Comparison of ENCODE assay signal across 9 cellular contexts in the genomic region with DNA sequence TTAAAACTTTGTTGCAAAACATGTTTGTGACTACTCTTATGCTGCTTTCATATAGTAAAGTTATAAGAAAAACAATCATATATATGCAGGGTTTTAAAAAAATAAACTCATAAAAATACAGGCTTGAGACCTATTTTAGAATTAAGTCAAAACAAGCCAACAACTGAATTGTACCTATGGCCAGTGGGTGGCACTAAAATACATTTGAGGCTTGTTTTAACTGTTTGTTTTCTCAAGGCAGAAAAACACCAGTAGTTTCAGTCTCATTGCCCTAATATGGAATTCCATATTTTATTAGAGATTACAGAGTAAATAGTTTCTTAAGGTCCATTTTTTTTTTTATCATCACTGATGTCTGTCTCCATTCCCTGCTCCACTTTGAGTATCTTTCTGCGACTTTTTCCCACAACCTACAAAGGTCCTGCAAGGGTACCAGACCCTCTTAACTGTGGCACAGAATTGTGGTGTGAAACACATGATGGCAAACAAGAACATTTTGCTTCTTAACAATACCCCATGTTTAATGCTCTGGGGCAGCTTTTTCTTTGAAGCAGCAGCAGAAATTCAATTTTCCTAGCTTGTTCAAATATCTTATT. TPM values are rescaled to one million over a fixed set of nuclear protein-coding genes. Genes with fewer than 3 reads are reported as not detected.
A peak's percentile ranks its signal among the peaks of the same experiment; 100 is the strongest.
DNase-seq lines count a peak whose midpoint lies in the region; ATAC-seq and TF ChIP-seq lines count a peak whose summit lies in the region.
"Had no signal": no experiment of that assay in that cellular context is flagged by ENCODE, and none has a peak within 500 bp of the region (broad histone marks: within the 10 kb centered on the region; RNA-seq: fewer than 3 reads in every experiment).

No MANE protein-coding gene starts in this region.

- H3K4me1 ChIP-seq in HEK293 (ENCODE audit: control insufficient read depth, insufficient read depth, low read length) = no peaks in the 10 kb centered on the region
- H3K4me1 ChIP-seq in smooth muscle cell (ENCODE audit: low read depth) = no peaks in the 10 kb centered on the region

- 88% methylated on average over 1 of the region's 1 CpG for WGBS in smooth muscle cell (ENCODE audit: low lambda C conversion rate)

- CTCF ChIA-PET in HEK293 (lab: Yijun Ruan, JAX) = interaction anchor here (0.6 to 3.3 kb wide), 10 partner anchors 8 to 648 kb away, joined by 3 to 18 read pairs (median 4); partner anchors contain the start of gene CCDC89

- ATAC-seq in HG02571 (IDR thresholded peaks at IDR 0.05; ENCODE audit: unreplicated experiment) = no peak

- TF ChIP-seq CTCF in HEK293 (tag by site-specific recombination; IDR thresholded peaks at IDR 0.05) (no peak), fibroblast of the aortic adventitia (IDR thresholded peaks at IDR 0.05; ENCODE audit: insufficient read depth, low read length) (peak; percentile 60), smooth muscle cell (IDR thresholded peaks at IDR 0.05; ENCODE audit: borderline replicate concordance, insufficient read depth, poor library complexity, severe bottlenecking) (peak; percentile 40)

- no peaks in the 10 kb centered on the region for H4K20me1 ChIP-seq in smooth muscle cell (ENCODE audit: low read depth)

- no peak overlapping the region for H3K4me3 ChIP-seq in HEK293 (ENCODE audit: low read depth, low read length)
- H3K4me3 ChIP-seq in fibroblast of the aortic adventitia (ENCODE audit: low read depth, low read length) = no peak overlapping the region
- no peak overlapping the region for H3K4me3 ChIP-seq in smooth muscle cell

- POLR2A ChIA-PET in HEK293 (lab: Yijun Ruan, JAX) = interaction anchor here (1.2 to 1.8 kb wide), 2 partner anchors 18 to 116 kb away, joined by 3 to 4 read pairs; no protein-coding TSS in a partner anchor

- no peaks in the 10 kb centered on the region for H3K79me2 ChIP-seq in smooth muscle cell (ENCODE audit: low read depth)

- DNase-seq in NCI-H1105 treated with DMSO at 0.1 percent for 48 hours (lab: John Stamatoyannopoulos, UW) = peak; percentile 6
- no peak for DNase-seq in NCI-H1105 (lab: John Stamatoyannopoulos, UW)
- peak; percentile 17 for DNase-seq in SHP77 treated with DMSO at 0.1 percent for 48 hours (lab: John Stamatoyannopoulos, UW)
- DNase-seq in fibroblast of the aortic adventitia (ENCODE audit: low read depth) = peak; percentile 70
- DNase-seq in smooth muscle cell (lab: John Stamatoyannopoulos, UW; ENCODE audit: unreplicated experiment) = no peak
- DNase-seq in activated gamma-delta T cell (lab: John Stamatoyannopoulos, UW) = no peak

- H3K27me3 ChIP-seq in smooth muscle cell (ENCODE audit: low read depth) = no peaks in the 10 kb centered on the region

- no peak overlapping the region for H3K27ac ChIP-seq in HEK293 (ENCODE audit: extremely low read depth, low read depth, low read length)
- no peak overlapping the region for H3K27ac ChIP-seq in smooth muscle cell (ENCODE audit: low read depth)
- H3K27ac ChIP-seq: neutrophil had no signal

- H3K9ac ChIP-seq in smooth muscle cell (ENCODE audit: low read depth) = no peak overlapping the region

- H3K4me2 ChIP-seq in smooth muscle cell = no peak overlapping the region

- H3K9me3 ChIP-seq in HEK293 (ENCODE audit: control insufficient read depth, insufficient read depth, low read depth, low read length) = no peaks in the 10 kb centered on the region
- no peaks in the 10 kb centered on the region for H3K9me3 ChIP-seq in smooth muscle cell (replicated peaks; ENCODE audit: low read depth)
- H3K9me3 ChIP-seq: neutrophil had no signal

- H3K36me3 ChIP-seq in HEK293 (ENCODE audit: control insufficient read depth in 2 of 2, insufficient read depth in 1 of 2, low read length in 2 of 2) = no peaks in the 10 kb centered on the region
- no peaks in the 10 kb centered on the region for H3K36me3 ChIP-seq in smooth muscle cell (ENCODE audit: low read depth)
- H3K36me3 ChIP-seq: neutrophil had no signal

- no peaks in the 10 kb centered on the region for H3F3A ChIP-seq in smooth muscle cell (ENCODE audit: low read depth)

- no peak overlapping the region for H2AFZ ChIP-seq in smooth muscle cell (ENCODE audit: low read depth)

TF ChIP-seq in HEK293, 187 proteins besides CTCF, POLR2A, EP300 and RAD21:
- TF ChIP-seq ZNF654 (tag by site-specific recombination; IDR thresholded peaks at IDR 0.05; ENCODE audit: low read depth) (peak; percentile 62), ZNF626 (tag by site-specific recombination; IDR thresholded peaks at IDR 0.05) (no peak), PRDM6 (tag by site-specific recombination; IDR thresholded peaks at IDR 0.05) (0 out of 2 replicates have a peak, but pooled peaks have one; percentile 7)

RNA-seq across cellular contexts. Expression of gene CCDC89, which starts 8.5 kb away (rescaled TPM):
- total RNA-seq in fibroblast of the aortic adventitia (ENCODE audit: low replicate concordance) (4.2 and 7.9 TPM in 2 replicates), smooth muscle cell (0.13 TPM in 1 of 2 replicates, not detected in the other)
- polyA plus RNA-seq in smooth muscle cell = not detected in 2 replicates

RNA-seq across cellular contexts. Expression of gene CREBZF, which starts 29.6 kb away (rescaled TPM):
- 33.1 and 50.9 TPM in 2 replicates for total RNA-seq in fibroblast of the aortic adventitia (ENCODE audit: low replicate concordance)
- total RNA-seq in smooth muscle cell = 33.9 and 44.3 TPM in 2 replicates
- polyA plus RNA-seq in smooth muscle cell = 25.1 and 31.1 TPM in 2 replicates

RNA-seq across cellular contexts. Expression of gene TMEM126A, which starts 46.7 kb away (rescaled TPM):
- total RNA-seq in fibroblast of the aortic adventitia (ENCODE audit: low replicate concordance) = 61.5 and 66.2 TPM in 2 replicates
- total RNA-seq in smooth muscle cell = 43.6 and 69.1 TPM in 2 replicates
- 53.4 and 62.6 TPM in 2 replicates for polyA plus RNA-seq in smooth muscle cell

Comparison
In these comparisons a context has a peak if more than half of its experiments do, and no peak if none do; other contexts are left out.
1. DNase-seq: peak in NCI-H1105 treated with DMSO at 0.1 percent for 48 hours (single experiment), SHP77 treated with DMSO at 0.1 percent for 48 hours (single experiment) and fibroblast of the aortic adventitia (single experiment); none in NCI-H1105 (single experiment), smooth muscle cell (single experiment) and activated gamma-delta T cell (single experiment).